Comparison of ENCODE assay signal across 23 cellular contexts in genomic region chr17:68021963-68022362, GRCh38.
"Had no signal": no experiment of that assay in that cellular context is flagged by ENCODE, and none has a peak within 500 bp of the region (broad histone marks: within the 10 kb centered on the region; RNA-seq: fewer than 3 reads in every experiment).

No MANE protein-coding gene starts in this region.

- H3K27ac ChIP-seq: dorsolateral prefrontal cortex, left lung, pancreas, right lobe of liver, upper lobe of left lung had no signal

- H3K9me3 Mint-ChIP-seq: activated naive CD4-positive, alpha-beta T cell treated with anti-CD3 and anti-CD28 coated beads, Interleukin-2, amount 50 U/mL, for 72 hours; activated T-cell treated with anti-CD3 and anti-CD28 coated beads, Interleukin-2, amount 50 U/mL, for 72 hours; mesothelial cell of epicardium; stimulated activated naive CD8-positive, alpha-beta T cell treated with anti-CD3 and anti-CD28 coated beads, Interleukin-15, amount 100 ng/mL, for 72 hours had no signal

- H3K4me3 Mint-ChIP-seq: activated T-cell treated with anti-CD3 and anti-CD28 coated beads, Interleukin-2, amount 50 U/mL, for 72 hours; stimulated activated naive CD8-positive, alpha-beta T cell treated with anti-CD3 and anti-CD28 coated beads, Interleukin-15, amount 100 ng/mL, for 72 hours had no signal

- H3K27me3 Mint-ChIP-seq: stimulated activated naive CD8-positive, alpha-beta T cell treated with anti-CD3 and anti-CD28 coated beads, Interleukin-15, amount 100 ng/mL, for 72 hours had no signal

- H3K9me3 ChIP-seq: left lung, pancreas, right lobe of liver, SK-N-SH, upper lobe of left lung had no signal

- ATAC-seq: activated CD4-positive, CD25-positive, alpha-beta regulatory T cell treated with anti-CD3 and anti-CD28 coated beads, Interleukin-2, amount 50 U/mL, for 24 hours; activated naive CD4-positive, alpha-beta T cell treated with anti-CD3 and anti-CD28 coated beads, Interleukin-2, amount 50 U/mL, for 72 hours; activated T-cell treated with anti-CD3 and anti-CD28 coated beads, Interleukin-2, amount 50 U/mL, for 72 hours; left lung; pancreas; right lobe of liver; stimulated activated naive CD8-positive, alpha-beta T cell treated with anti-CD3 and anti-CD28 coated beads, Interleukin-15, amount 100 ng/mL, for 72 hours had no signal

- H3K27me3 ChIP-seq: dorsolateral prefrontal cortex, left lung, pancreas, right lobe of liver, upper lobe of left lung had no signal

- DNase-seq: activated CD4-positive, alpha-beta T cell treated with anti-CD3 and anti-CD28 coated beads, Interleukin-2, amount 10 ng/mL, durations not matched to agents 7 days and 5 days; activated CD8-positive, alpha-beta memory T cell treated with anti-CD3 and anti-CD28 coated beads for 24 hours; activated CD8-positive, alpha-beta memory T cell treated with anti-CD3 and anti-CD28 coated beads, Interleukin-2, amount 50 U/mL, for 48 hours; activated gamma-delta T cell treated with Interleukin-2 at 50 U/mL for 16 hours; activated T-cell treated with anti-CD3 and anti-CD28 coated beads, Interleukin-2, amount 50 U/mL, for 72 hours; amniotic stem cell; caudate nucleus; dorsolateral prefrontal cortex; foreskin fibroblast; hippocampal formation; kidney; left lung; pancreas; right lobe of liver; SK-N-SH; small intestine; stimulated activated CD4-positive, alpha-beta T cell treated with anti-CD3 and anti-CD28 coated beads, Interleukin-4, amount 100 ng/mL, for 1 hour; stimulated activated naive CD8-positive, alpha-beta T cell treated with anti-CD3 and anti-CD28 coated beads, Interleukin-15, amount 100 ng/mL, for 72 hours; T-helper 1 cell; upper lobe of left lung had no signal

- H3K4me3 ChIP-seq: dorsolateral prefrontal cortex, left lung, pancreas, right lobe of liver, upper lobe of left lung had no signal

- H3K27ac Mint-ChIP-seq: activated CD4-positive, alpha-beta T cell treated with anti-CD3 and anti-CD28 coated beads, Interleukin-2, amount 10 ng/mL, durations not matched to agents 7 days and 5 days; activated naive CD4-positive, alpha-beta T cell treated with anti-CD3 and anti-CD28 coated beads, Interleukin-2, amount 50 U/mL, for 72 hours; activated T-cell treated with anti-CD3 and anti-CD28 coated beads, Interleukin-2, amount 50 U/mL, for 72 hours; mesothelial cell of epicardium; stimulated activated naive CD8-positive, alpha-beta T cell treated with anti-CD3 and anti-CD28 coated beads, Interleukin-15, amount 100 ng/mL, for 72 hours had no signal

- H3K36me3 ChIP-seq: left lung, pancreas, right lobe of liver, upper lobe of left lung had no signal
